8 cellular contexts compared by ENCODE assay signal in genomic region chr2:135741043-135741394, GRCh38. TPM values are rescaled to one million over a fixed set of nuclear protein-coding genes. Genes with fewer than 3 reads are reported as not detected.
A peak's percentile ranks its signal among the peaks of the same experiment; 100 is the strongest.
DNase-seq lines count a peak whose midpoint lies in the region; ATAC-seq, FAIRE-seq and TF ChIP-seq lines count a peak whose summit lies in the region.

No MANE protein-coding gene starts in this region.

- TF ChIP-seq CTCF in HepG2 (CRISPR knock-in tag; IDR thresholded peaks at IDR 0.05) (no peak), right lobe of liver (IDR thresholded peaks at IDR 0.05) (no peak), chondrocyte (IDR thresholded peaks at IDR 0.05) (no peak), neural crest cell (conservative IDR thresholded peaks at IDR 0.05) (no peak), vagina (IDR thresholded peaks at IDR 0.05) (no peak)

- H3K9me3 ChIP-seq in HepG2 (ENCODE audit: low read length): no peaks in the 10 kb centered on the region
- H3K9me3 ChIP-seq in right lobe of liver: no peaks in the 10 kb centered on the region
- no peaks in the 10 kb centered on the region for H3K9me3 ChIP-seq in vagina

- WGBS in HepG2 (ENCODE audit: low lambda C conversion rate): 83% methylated on average over 11 of the region's 11 CpGs
- 78% methylated on average over 9 of the region's 11 CpGs for WGBS in right lobe of liver (ENCODE audit: insufficient coverage, low coverage, low lambda C conversion rate, missing lambda C conversion rate)

- H3K4me3 Mint-ChIP-seq in chondrocyte (ENCODE audit: unreplicated experiment) (peak overlapping the region; percentile 76), neural crest cell (peak overlapping the region; percentile 96)

- peak overlapping the region; percentile 34 for H3K4me2 ChIP-seq in HepG2 (ENCODE audit: low read depth, low read length)

- peaks cover 38% of the 10 kb centered on the region for H3K79me2 ChIP-seq in HepG2 (ENCODE audit: insufficient read depth, low read length)

- H3K36me3 Mint-ChIP-seq in chondrocyte (ENCODE audit: low read depth) (peaks cover under 1% of the 10 kb centered on the region), neural crest cell (ENCODE audit: low read depth) (peaks cover under 1% of the 10 kb centered on the region)

- TF ChIP-seq RAD21 in HepG2 (CRISPR knock-in tag; IDR thresholded peaks at IDR 0.05): 0 out of 2 replicates have a peak, but pooled peaks have one; percentile 7

- DNase-seq in HepG2 (ENCODE audit: low spot score) (no peak), right lobe of liver (no peak), chondrocyte (ENCODE audit: low spot score) (no peak), neural crest cell (ENCODE audit: low read depth, low spot score) (no peak), vagina (ENCODE audit: extremely low spot score in 2 of 2) (no peak), NCI-H446 treated with DMSO at 0.1 percent for 48 hours (lab: John Stamatoyannopoulos, UW) (no peak), glomerular visceral epithelial cell (ENCODE audit: extremely low spot score) (no peak)
- DNase-seq in stimulated activated CD4-positive, alpha-beta T cell treated with anti-CD3 and anti-CD28 coated beads, Interleukin-2, amount 100 ng/mL, for 24 hours: no peak

- FAIRE-seq in HepG2 (lab: Jason Lieb, UNC): no peak

- BruUV-seq in HepG2 (replicated peaks; lab: Mats Ljungman, UMichigan): no TSS peak

- POLR2A ChIA-PET in HepG2 (lab: Yijun Ruan, JAX): interaction anchor here (0.7 to 1.0 kb wide), 6 partner anchors 15 to 823 kb away, joined by 3 to 5 read pairs (median 4); partner anchors contain the start of genes CCNT2 and ZRANB3

- ATAC-seq in HepG2 (no peak), right lobe of liver (no peak)

- H3K27ac Mint-ChIP-seq in chondrocyte (ENCODE audit: unreplicated experiment): peak overlapping the region; percentile 99
- no peak overlapping the region for H3K27ac Mint-ChIP-seq in neural crest cell (ENCODE audit: unreplicated experiment)

- intact Hi-C loops in HepG2 (cut with micrococcal nuclease; ENCODE audit: unreplicated experiment) (loop anchor here (2.0 kb wide), 1 partner anchor 210 kb away; the partner anchor contains the start of genes R3HDM1 and ZRANB3), right lobe of liver (cut with DNase I) (no loop called here), vagina (cut with DNase I) (loop anchor here (10.0 kb wide), 1 partner anchor 244 kb away; the partner anchor contains the start of gene DARS1)

- H3K9me3 Mint-ChIP-seq in chondrocyte (ENCODE audit: low read depth): peaks cover 3% of the 10 kb centered on the region
- H3K9me3 Mint-ChIP-seq in neural crest cell: peaks cover 3% of the 10 kb centered on the region

- H3K36me3 ChIP-seq in HepG2 (replicated peaks in 1 of 2; ENCODE audit: control insufficient read depth in 1 of 2, insufficient read depth in 2 of 2, low read length in 2 of 2): peaks cover 0 to 10% of the 10 kb centered on the region in 2 experiments; a peak in 2 of 5 replicates
- H3K36me3 ChIP-seq in right lobe of liver: no peaks in the 10 kb centered on the region
- no peaks in the 10 kb centered on the region for H3K36me3 ChIP-seq in vagina

- H3K27me3 ChIP-seq in HepG2 (ENCODE audit: control insufficient read depth in 1 of 2, insufficient read depth in 2 of 2, low read length in 2 of 2) (no peaks in the 10 kb centered on the region; a peak in 1 of 5 replicates), right lobe of liver (no peaks in the 10 kb centered on the region), vagina (no peaks in the 10 kb centered on the region)

- CTCF ChIA-PET in HepG2 (lab: Yijun Ruan, JAX; ENCODE audit: low intra/inter-chr PET ratio, low total read pairs): no interaction called here

- no peaks in the 10 kb centered on the region for H3K27me3 Mint-ChIP-seq in chondrocyte (ENCODE audit: low read depth)
- no peaks in the 10 kb centered on the region for H3K27me3 Mint-ChIP-seq in neural crest cell (ENCODE audit: low read depth)

- H3K4me1 ChIP-seq in HepG2 (ENCODE audit: insufficient read depth, low read length): peaks cover 20% of the 10 kb centered on the region
- peaks cover 0 to 15% (median 0%) of the 10 kb centered on the region in 4 donors for H3K4me1 ChIP-seq in right lobe of liver
- peaks cover 29% of the 10 kb centered on the region for H3K4me1 ChIP-seq in vagina

- H2AFZ ChIP-seq in HepG2 (ENCODE audit: low read length): peak overlapping the region; percentile 78

- H3K9ac ChIP-seq in HepG2 (ENCODE audit: insufficient read depth, low read depth, low read length): no peak overlapping the region

- TF ChIP-seq EP300 in HepG2 (IDR thresholded peaks at IDR 0.05; ENCODE audit: low read depth in 2 of 2, low read length in 2 of 2): no peak
- TF ChIP-seq EP300 in HepG2 (CRISPR knock-in tag; IDR thresholded peaks at IDR 0.05; ENCODE audit: borderline replicate concordance): no peak

- H3K27ac ChIP-seq in HepG2 (ENCODE audit: extremely low read length, insufficient read depth, low read length): no peak overlapping the region
- H3K27ac ChIP-seq in right lobe of liver: no peak overlapping the region
- H3K27ac ChIP-seq in vagina: peak overlapping the region; percentile 100

- peaks cover 32% of the 10 kb centered on the region for H4K20me1 ChIP-seq in HepG2 (ENCODE audit: insufficient read depth, low read length)

- TF ChIP-seq POLR2A in HepG2 (IDR thresholded peaks at IDR 0.05; ENCODE audit: insufficient read depth in 1 of 2, low read depth in 2 of 2, low read length in 2 of 2) (no peak), right lobe of liver (IDR thresholded peaks at IDR 0.05) (no peak), vagina (IDR thresholded peaks at IDR 0.05) (no peak)

- in situ Hi-C loops in HepG2 (cut with HindIII; ENCODE audit: extremely low pct_ligation_motif_present, low pct_unique_long_range_greater_than_20kb): no loop called here

- H3K4me1 Mint-ChIP-seq in chondrocyte (ENCODE audit: low read depth) (peaks cover 33% of the 10 kb centered on the region), neural crest cell (peaks cover 27% of the 10 kb centered on the region)

- H3K4me3 ChIP-seq in HepG2 (replicated peaks in 1 of 3; ENCODE audit: insufficient read depth in 1 of 3, low read depth in 2 of 3, low read length in 3 of 3) (no peak overlapping the region), right lobe of liver (peak overlapping the region in 1 of 3 donors; percentile 93), vagina (peak overlapping the region; percentile 71 to 99)

TF ChIP-seq in HepG2, 621 proteins besides CTCF, POLR2A, EP300 and RAD21 (continues in another document):
- TF ChIP-seq NFE2L2 (IDR thresholded peaks at IDR 0.05; ENCODE audit: low read length): peak; percentile 35; the same call in 1 of the 2 replicates
- TF ChIP-seq MBNL3 (CRISPR knock-in tag; conservative IDR thresholded peaks at IDR 0.05): 0 out of 2 replicates have a peak, but pooled peaks have one; percentile 42
- no peak for TF ChIP-seq HMG20A (CRISPR knock-in tag; IDR thresholded peaks at IDR 0.05; ENCODE audit: borderline replicate concordance)
- TF ChIP-seq STAT6 (CRISPR knock-in tag; IDR thresholded peaks at IDR 0.05; ENCODE audit: borderline replicate concordance): no peak
- TF ChIP-seq ZNF572 (CRISPR knock-in tag; IDR thresholded peaks at IDR 0.05): no peak
- 0 out of 2 replicates have a peak, but pooled peaks have one; percentile 3 for TF ChIP-seq SIN3A (IDR thresholded peaks at IDR 0.05; ENCODE audit: borderline replicate concordance, low read depth, low read length)

RNA-seq across cellular contexts. Expression of gene UBXN4, which starts 0.6 kb away (rescaled TPM):
- total RNA-seq in HepG2 (2016; rRNA removed; fragmentation: Illumina TruSeq; extraction: Trizol) (74.2 and 75.1 TPM in 2 replicates), right lobe of liver (10 to 100 TPM; 49.4 to 78.2 (median 62.5) TPM), chondrocyte (72.5 to 112 TPM (median 76.4 TPM) in 3 replicates), neural crest cell (79.0 and 90.6 TPM in 2 replicates), vagina (51.6 TPM)
- total RNA-seq in HepG2 (2016; cell fraction: cytosol; rRNA removed; fragmentation: Illumina TruSeq; extraction: Trizol; ENCODE audit: low read depth): 40.4 and 45.3 TPM in 2 replicates
- 70.5 and 71.1 TPM in 2 replicates for total RNA-seq in HepG2 (2016; cell fraction: insoluble cytoplasmic fraction; rRNA removed; fragmentation: Illumina TruSeq; extraction: Trizol)
- 29.8 and 34.0 TPM in 2 replicates for total RNA-seq in HepG2 (2016; cell fraction: membrane; rRNA removed; fragmentation: Illumina TruSeq; extraction: Trizol)
- 141 and 154 TPM in 2 replicates for total RNA-seq in HepG2 (2016; cell fraction: nucleus; rRNA removed; fragmentation: Illumina TruSeq; extraction: Trizol)
- polyA plus RNA-seq in HepG2 (2011; rRNA removed): 85.3 and 104 TPM in 2 replicates
- 22.4 and 39.6 TPM in 2 replicates for polyA plus RNA-seq in HepG2 (2011; cell fraction: cytosol; rRNA removed)
- 94.4 and 115 TPM in 2 replicates for polyA plus RNA-seq in HepG2 (2011; cell fraction: nucleus; rRNA removed)
- 80.1 and 83.5 TPM in 2 replicates for polyA plus RNA-seq in HepG2 (2012)
- 3.6 and 4.1 TPM in 2 replicates for polyA plus RNA-seq in HepG2 (2016; cell fraction: cytosol; fragmentation: Illumina TruSeq; extraction: Trizol; ENCODE audit: low read depth)
- polyA plus RNA-seq in HepG2 (2016; cell fraction: insoluble cytoplasmic fraction; fragmentation: Illumina TruSeq; extraction: Trizol; ENCODE audit: low read depth): 91.1 and 96.1 TPM in 2 replicates
- polyA plus RNA-seq in HepG2 (2016; cell fraction: membrane; fragmentation: Illumina TruSeq; extraction: Trizol; ENCODE audit: low read depth): 11.3 and 13.5 TPM in 2 replicates
- polyA plus RNA-seq in HepG2 (2016; cell fraction: nucleus; fragmentation: Illumina TruSeq; extraction: Trizol; ENCODE audit: insufficient read depth, low read depth): 269 and 273 TPM in 2 replicates
- polyA minus RNA-seq in HepG2 (2011; rRNA and poly(A)+ RNA removed; ENCODE audit: low replicate concordance): 22.1 and 48.2 TPM in 2 replicates
- 52.9 and 56.1 TPM in 2 replicates for polyA minus RNA-seq in HepG2 (2011; cell fraction: cytosol; rRNA and poly(A)+ RNA removed)
- polyA minus RNA-seq in HepG2 (2011; cell fraction: nucleus; rRNA and poly(A)+ RNA removed): 189 and 224 TPM in 2 replicates

Comparison
In these comparisons a context has a peak if more than half of its experiments do, and no peak if none do; other contexts are left out.
1. intact Hi-C loops: an anchor here in HepG2 (2.0 kb wide) and vagina (10.0 kb wide); none called in right lobe of liver.
2. H3K4me3 ChIP-seq: peak in vagina (2 of 2); none in HepG2 (0 of 3).